14 cellular contexts compared by ENCODE assay signal in genomic region chr13:20232556-20233277, GRCh38. TPM values are rescaled to one million over a fixed set of nuclear protein-coding genes. Genes with fewer than 3 reads are reported as not detected.
DNase-seq lines count a peak whose midpoint lies in the region; ATAC-seq lines count a peak whose summit lies in the region.
"Had no signal": no experiment of that assay in that cellular context is flagged by ENCODE, and none has a peak within 500 bp of the region (broad histone marks: within the 10 kb centered on the region; RNA-seq: fewer than 3 reads in every experiment).

No MANE protein-coding gene starts in this region.

- H3K27ac Mint-ChIP-seq in activated CD4-positive, alpha-beta memory T cell treated with anti-CD3 and anti-CD28 coated beads, Interleukin-2, amount 10 ng/mL, durations not matched to agents 7 days and 5 days = no peak overlapping the region
- no peak overlapping the region for H3K27ac Mint-ChIP-seq in activated CD4-positive, alpha-beta memory T cell treated with anti-CD3 and anti-CD28 coated beads for 36 hours
- H3K27ac Mint-ChIP-seq in activated CD8-positive, alpha-beta T cell treated with anti-CD3 and anti-CD28 coated beads, Interleukin-2, amount 10 ng/mL, durations not matched to agents 7 days and 5 days = no peak overlapping the region
- no peak overlapping the region for H3K27ac Mint-ChIP-seq in stimulated activated naive B cell treated with anti-CD40 and anti-IgM and Interleukin-4, amounts not matched to agents 10 μg/mL and 1 μg/mL and 100 μg/mL, for 72 hours
- H3K27ac Mint-ChIP-seq: activated T-helper 2 cell treated with anti-CD3 and anti-CD28 coated beads, Interferon-gamma antibody, Interleukin-2, Interleukin-4, amounts not matched to agents 10 μg/mL and 5 μg/mL and 100 μg/mL, durations not matched to agents 14 hours and 24 hours and 36 hours had no signal

- H3K36me3 Mint-ChIP-seq in activated CD4-positive, alpha-beta memory T cell treated with anti-CD3 and anti-CD28 coated beads, Interleukin-2, amount 10 ng/mL, durations not matched to agents 7 days and 5 days (ENCODE audit: low read depth) = peaks cover 2% of the 10 kb centered on the region
- H3K36me3 Mint-ChIP-seq in activated CD4-positive, alpha-beta memory T cell treated with anti-CD3 and anti-CD28 coated beads for 36 hours = no peaks in the 10 kb centered on the region
- peaks cover 2% of the 10 kb centered on the region for H3K36me3 Mint-ChIP-seq in activated CD8-positive, alpha-beta T cell treated with anti-CD3 and anti-CD28 coated beads, Interleukin-2, amount 10 ng/mL, durations not matched to agents 7 days and 5 days (ENCODE audit: low read depth)
- H3K36me3 Mint-ChIP-seq in stimulated activated naive B cell treated with anti-CD40 and anti-IgM and Interleukin-4, amounts not matched to agents 10 μg/mL and 1 μg/mL and 100 μg/mL, for 72 hours = no peaks in the 10 kb centered on the region

- no peaks in the 10 kb centered on the region for H3K9me3 Mint-ChIP-seq in activated CD4-positive, alpha-beta memory T cell treated with anti-CD3 and anti-CD28 coated beads, Interleukin-2, amount 10 ng/mL, durations not matched to agents 7 days and 5 days
- H3K9me3 Mint-ChIP-seq in activated CD4-positive, alpha-beta memory T cell treated with anti-CD3 and anti-CD28 coated beads for 36 hours = no peaks in the 10 kb centered on the region
- no peaks in the 10 kb centered on the region for H3K9me3 Mint-ChIP-seq in activated CD8-positive, alpha-beta T cell treated with anti-CD3 and anti-CD28 coated beads, Interleukin-2, amount 10 ng/mL, durations not matched to agents 7 days and 5 days (ENCODE audit: insufficient read depth)
- H3K9me3 Mint-ChIP-seq in stimulated activated naive B cell treated with anti-CD40 and anti-IgM and Interleukin-4, amounts not matched to agents 10 μg/mL and 1 μg/mL and 100 μg/mL, for 72 hours = no peaks in the 10 kb centered on the region
- H3K9me3 Mint-ChIP-seq: activated T-helper 2 cell treated with anti-CD3 and anti-CD28 coated beads, Interferon-gamma antibody, Interleukin-2, Interleukin-4, amounts not matched to agents 10 μg/mL and 5 μg/mL and 100 μg/mL, durations not matched to agents 14 hours and 24 hours and 36 hours had no signal

- H3K4me1 ChIP-seq in SJCRH30 = no peaks in the 10 kb centered on the region

- no peak overlapping the region for H3K27ac ChIP-seq in SJCRH30
- H3K27ac ChIP-seq: 22Rv1, KMS-11 had no signal

- CTCF ChIA-PET in activated CD4-positive, alpha-beta memory T cell treated with anti-CD3 and anti-CD28 coated beads, Interleukin-2, amount 10 ng/mL, durations not matched to agents 7 days and 5 days (lab: Charles Lee) = interaction anchor here (1.1 kb wide), 1 partner anchor 9 kb away, joined by 3 read pairs; no protein-coding TSS in a partner anchor
- CTCF ChIA-PET in activated CD4-positive, alpha-beta memory T cell treated with anti-CD3 and anti-CD28 coated beads for 36 hours (lab: Charles Lee) = no interaction called here
- CTCF ChIA-PET in activated CD8-positive, alpha-beta T cell treated with anti-CD3 and anti-CD28 coated beads, Interleukin-2, amount 10 ng/mL, durations not matched to agents 7 days and 5 days (lab: Charles Lee) = no interaction called here

- POLR2A ChIA-PET in activated CD4-positive, alpha-beta memory T cell treated with anti-CD3 and anti-CD28 coated beads, Interleukin-2, amount 10 ng/mL, durations not matched to agents 7 days and 5 days (lab: Charles Lee) = no interaction called here
- POLR2A ChIA-PET in activated CD4-positive, alpha-beta memory T cell treated with anti-CD3 and anti-CD28 coated beads for 36 hours (lab: Charles Lee) = no interaction called here
- POLR2A ChIA-PET in activated CD8-positive, alpha-beta T cell treated with anti-CD3 and anti-CD28 coated beads, Interleukin-2, amount 10 ng/mL, durations not matched to agents 7 days and 5 days (lab: Charles Lee) = no interaction called here

- peaks cover 37% of the 10 kb centered on the region for H3K27me3 Mint-ChIP-seq in activated CD4-positive, alpha-beta memory T cell treated with anti-CD3 and anti-CD28 coated beads, Interleukin-2, amount 10 ng/mL, durations not matched to agents 7 days and 5 days
- peaks cover 41% of the 10 kb centered on the region for H3K27me3 Mint-ChIP-seq in activated CD4-positive, alpha-beta memory T cell treated with anti-CD3 and anti-CD28 coated beads for 36 hours
- H3K27me3 Mint-ChIP-seq in activated CD8-positive, alpha-beta T cell treated with anti-CD3 and anti-CD28 coated beads, Interleukin-2, amount 10 ng/mL, durations not matched to agents 7 days and 5 days (ENCODE audit: low read depth) = peaks cover 41% of the 10 kb centered on the region
- peaks cover 39 to 54% of the 10 kb centered on the region in 2 donors for H3K27me3 Mint-ChIP-seq in stimulated activated naive B cell treated with anti-CD40 and anti-IgM and Interleukin-4, amounts not matched to agents 10 μg/mL and 1 μg/mL and 100 μg/mL, for 72 hours

- H3K4me1 Mint-ChIP-seq in activated CD4-positive, alpha-beta memory T cell treated with anti-CD3 and anti-CD28 coated beads, Interleukin-2, amount 10 ng/mL, durations not matched to agents 7 days and 5 days = peaks cover 21% of the 10 kb centered on the region
- peaks cover 8% of the 10 kb centered on the region for H3K4me1 Mint-ChIP-seq in activated CD4-positive, alpha-beta memory T cell treated with anti-CD3 and anti-CD28 coated beads for 36 hours (ENCODE audit: low read depth)
- peaks cover 16% of the 10 kb centered on the region for H3K4me1 Mint-ChIP-seq in activated CD8-positive, alpha-beta T cell treated with anti-CD3 and anti-CD28 coated beads, Interleukin-2, amount 10 ng/mL, durations not matched to agents 7 days and 5 days (ENCODE audit: low read depth)
- H3K4me1 Mint-ChIP-seq in stimulated activated naive B cell treated with anti-CD40 and anti-IgM and Interleukin-4, amounts not matched to agents 10 μg/mL and 1 μg/mL and 100 μg/mL, for 72 hours = peaks cover 3 to 10% of the 10 kb centered on the region in 2 donors

- intact Hi-C loops in activated CD4-positive, alpha-beta memory T cell treated with anti-CD3 and anti-CD28 coated beads for 36 hours (cut with micrococcal nuclease) = no loop called here

- no peaks in the 10 kb centered on the region for H3K36me3 ChIP-seq in SJCRH30

- H3K9me3 ChIP-seq in iPS-18c (ENCODE audit: control insufficient read depth, insufficient read depth, low read length) (no peaks in the 10 kb centered on the region), SJCRH30 (replicated peaks) (no peaks in the 10 kb centered on the region)

- DNase-seq in activated CD4-positive, alpha-beta memory T cell treated with anti-CD3 and anti-CD28 coated beads, Interleukin-2, amount 10 ng/mL, durations not matched to agents 7 days and 5 days = no peak
- no peak for DNase-seq in activated CD4-positive, alpha-beta memory T cell treated with anti-CD3 and anti-CD28 coated beads for 36 hours
- DNase-seq in activated CD8-positive, alpha-beta T cell treated with anti-CD3 and anti-CD28 coated beads, Interleukin-2, amount 10 ng/mL, durations not matched to agents 7 days and 5 days = no peak
- DNase-seq in stimulated activated naive B cell treated with anti-CD40 and anti-IgM and Interleukin-4, amounts not matched to agents 10 μg/mL and 1 μg/mL and 100 μg/mL, for 72 hours = no peak
- DNase-seq in germinal center (ENCODE audit: low spot score) (no peak), SJCRH30 (no peak), NCI-H345 treated with DMSO at 0.1 percent for 48 hours (lab: John Stamatoyannopoulos, UW; ENCODE audit: unreplicated experiment) (no peak)
- DNase-seq: NCI-H2029 had no signal

- H3K27me3 ChIP-seq in SJCRH30 = no peaks in the 10 kb centered on the region; the same call in 1 of the 2 replicates

- H3K4me3 ChIP-seq in iPS-18c (ENCODE audit: insufficient read depth, low read depth, low read length) (peak overlapping the region; percentile 55), SJCRH30 (no peak overlapping the region)

- peak overlapping the region; percentile 10 for H3K4me3 Mint-ChIP-seq in activated CD4-positive, alpha-beta memory T cell treated with anti-CD3 and anti-CD28 coated beads, Interleukin-2, amount 10 ng/mL, durations not matched to agents 7 days and 5 days
- H3K4me3 Mint-ChIP-seq in activated CD4-positive, alpha-beta memory T cell treated with anti-CD3 and anti-CD28 coated beads for 36 hours = no peak overlapping the region
- peak overlapping the region; percentile 5 for H3K4me3 Mint-ChIP-seq in activated CD8-positive, alpha-beta T cell treated with anti-CD3 and anti-CD28 coated beads, Interleukin-2, amount 10 ng/mL, durations not matched to agents 7 days and 5 days
- H3K4me3 Mint-ChIP-seq in stimulated activated naive B cell treated with anti-CD40 and anti-IgM and Interleukin-4, amounts not matched to agents 10 μg/mL and 1 μg/mL and 100 μg/mL, for 72 hours = peak overlapping the region in 1 of 2 donors; percentile 37

- ATAC-seq in activated CD8-positive, alpha-beta T cell treated with anti-CD3 and anti-CD28 coated beads, Interleukin-2, amount 10 ng/mL, durations not matched to agents 7 days and 5 days = peak; percentile 40
- peak; percentile 14 to 23 for ATAC-seq in stimulated activated naive B cell treated with anti-CD40 and anti-IgM and Interleukin-4, amounts not matched to agents 10 μg/mL and 1 μg/mL and 100 μg/mL, for 72 hours (replicated peaks)

RNA-seq across cellular contexts. Expression of gene GJB6, which starts 0.6 kb away (rescaled TPM):
- total RNA-seq in activated CD4-positive, alpha-beta memory T cell treated with anti-CD3 and anti-CD28 coated beads, Interleukin-2, amount 10 ng/mL, durations not matched to agents 7 days and 5 days = 1 to 10 TPM; 6.0 to 6.1 TPM
- total RNA-seq in activated CD4-positive, alpha-beta memory T cell treated with anti-CD3 and anti-CD28 coated beads for 36 hours = 1 to 10 TPM; 1.9 to 2.4 TPM
- 1 to 10 TPM; 1.7 to 1.9 TPM for total RNA-seq in activated CD8-positive, alpha-beta T cell treated with anti-CD3 and anti-CD28 coated beads, Interleukin-2, amount 10 ng/mL, durations not matched to agents 7 days and 5 days
- total RNA-seq in SJCRH30 (2014; rRNA removed; shearing (Covaris generic)) = not detected in 2 replicates
- total RNA-seq: dermis microvascular lymphatic vessel endothelial cell, subcutaneous adipose tissue had no signal

RNA-seq across cellular contexts. Expression of gene GJB2, which starts 40.0 kb away (rescaled TPM):
- 1 to 10 TPM; 5.6 to 5.8 TPM for total RNA-seq in activated CD4-positive, alpha-beta memory T cell treated with anti-CD3 and anti-CD28 coated beads, Interleukin-2, amount 10 ng/mL, durations not matched to agents 7 days and 5 days
- 1 to 10 TPM; 5.0 to 5.1 TPM for total RNA-seq in activated CD4-positive, alpha-beta memory T cell treated with anti-CD3 and anti-CD28 coated beads for 36 hours
- total RNA-seq in activated CD8-positive, alpha-beta T cell treated with anti-CD3 and anti-CD28 coated beads, Interleukin-2, amount 10 ng/mL, durations not matched to agents 7 days and 5 days = under 1 TPM; 0.26 to 0.32 TPM
- total RNA-seq in SJCRH30 (2014; rRNA removed; shearing (Covaris generic)) = not detected in 2 replicates
- total RNA-seq: dermis microvascular lymphatic vessel endothelial cell, subcutaneous adipose tissue had no signal
